ENCODE assay signal across 10 cellular contexts in the genomic region with DNA sequence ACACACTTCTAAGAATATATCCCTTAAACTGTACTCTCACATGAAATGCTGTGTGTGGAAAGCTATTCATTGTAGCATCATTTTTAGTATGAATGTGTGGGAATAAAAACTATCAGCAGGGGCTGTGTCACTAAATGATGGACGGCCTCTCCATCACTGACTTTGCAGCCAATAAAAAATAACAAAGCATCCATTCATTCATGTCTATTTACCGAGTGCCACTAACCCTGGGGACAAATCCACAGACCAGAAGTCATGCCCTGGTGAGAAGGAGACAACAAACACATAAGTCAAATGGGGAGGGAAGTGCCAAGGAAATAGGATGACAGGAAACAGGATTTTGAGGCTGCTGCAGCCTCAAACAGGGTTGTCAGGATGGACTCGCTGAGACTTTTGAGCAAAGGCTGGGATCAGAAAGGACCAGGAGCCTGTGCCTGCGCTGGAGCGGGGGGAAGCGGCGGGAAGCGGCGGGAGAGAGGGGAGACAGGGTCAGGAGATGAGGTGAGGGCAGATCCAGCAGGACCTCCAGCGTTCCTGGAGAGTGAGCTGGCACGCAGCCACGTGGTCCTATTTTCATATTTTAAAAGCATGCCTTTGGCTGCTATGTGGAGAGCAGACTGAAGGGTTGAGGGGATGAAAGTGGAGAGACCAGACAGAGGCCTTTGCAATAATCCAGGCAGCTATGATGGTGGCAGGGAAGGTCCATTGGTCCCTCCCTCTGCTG. TPM values are rescaled to one million over a fixed set of nuclear protein-coding genes. Genes with fewer than 3 reads are reported as not detected.
DNase-seq lines count a peak whose midpoint lies in the region; TF ChIP-seq lines count a peak whose summit lies in the region.
"Had no signal": no experiment of that assay in that cellular context is flagged by ENCODE, and none has a peak within 500 bp of the region (broad histone marks: within the 10 kb centered on the region; RNA-seq: fewer than 3 reads in every experiment).

No MANE protein-coding gene starts in this region.

- no peaks in the 10 kb centered on the region for H3K79me1 ChIP-seq in neuronal stem cell (ENCODE audit: low read depth, low read length)

- H3K4me2 ChIP-seq in neuronal stem cell (ENCODE audit: insufficient read depth, low read length, poor library complexity, severe bottlenecking), result no peak overlapping the region

- no peak for DNase-seq in activated CD4-positive, alpha-beta T cell treated with anti-CD3 and anti-CD28 coated beads, Interleukin-2, amount 10 ng/mL, durations not matched to agents 24 days and 14 days
- no peak for DNase-seq in activated CD4-positive, alpha-beta T cell treated with anti-CD3 and anti-CD28 coated beads, Interleukin-2, amount 50 U/mL, for 4 hours
- DNase-seq in NCI-H1092 treated with DMSO at 0.1 percent for 48 hours (lab: John Stamatoyannopoulos, UW) (peak; percentile 12), neuronal stem cell (ENCODE audit: low spot score) (no peak), H7 (no peak), GM19238 (ENCODE audit: insufficient read length, low spot score) (no peak), activated gamma-delta T cell (lab: John Stamatoyannopoulos, UW) (no peak)
- DNase-seq: NCI-H2081 treated with DMSO at 0.1 percent for 48 hours had no signal

- no peak overlapping the region for H3K27ac Mint-ChIP-seq in activated CD4-positive, alpha-beta T cell treated with anti-CD3 and anti-CD28 coated beads, Interleukin-2, amount 10 ng/mL, durations not matched to agents 24 days and 14 days
- peak overlapping the region in 2 of 5 experiments; percentile 36 to 55 for H3K27ac Mint-ChIP-seq in brain

- H3K36me3 ChIP-seq in neuronal stem cell (replicated peaks in 1 of 2; ENCODE audit: control insufficient read depth in 2 of 2, insufficient read depth in 2 of 2, low read length in 2 of 2) (peaks cover 0 to 6% of the 10 kb centered on the region in 2 donors), H7 (replicated peaks; ENCODE audit: control insufficient read depth, insufficient read depth, low read length) (0 out of 2 replicates have a peak, but pooled peaks cover under 1% of the 10 kb centered on the region)

- no peak overlapping the region for H4K8ac ChIP-seq in neuronal stem cell (ENCODE audit: low read depth, low read length)

- no peak overlapping the region for H2BK120ac ChIP-seq in neuronal stem cell (ENCODE audit: low read depth, low read length)

- H3K27ac ChIP-seq in neuronal stem cell (replicated peaks; ENCODE audit: low read length), result no peak overlapping the region

- no peak overlapping the region for H4K91ac ChIP-seq in neuronal stem cell (ENCODE audit: low read depth, low read length, poor library complexity)

- H3K4me3 ChIP-seq in neuronal stem cell (ENCODE audit: low read length in 2 of 2) (no peak overlapping the region), H7 (ENCODE audit: insufficient read depth, low read depth, low read length) (no peak overlapping the region)

- no peaks in the 10 kb centered on the region for H3K9me3 ChIP-seq in neuronal stem cell (replicated peaks in 1 of 2; ENCODE audit: control insufficient read depth in 2 of 2, insufficient read depth in 1 of 2, low read depth in 1 of 2, low read length in 2 of 2)

- H2BK12ac ChIP-seq in neuronal stem cell (ENCODE audit: low read length), result no peak overlapping the region

- intact Hi-C loops in activated CD4-positive, alpha-beta T cell treated with anti-CD3 and anti-CD28 coated beads, Interleukin-2, amount 10 ng/mL, durations not matched to agents 24 days and 14 days (cut with micrococcal nuclease), result no loop called here

- no peak overlapping the region for H3K23ac ChIP-seq in neuronal stem cell (ENCODE audit: low read depth, low read length, poor library complexity)

- no peak overlapping the region for H3K14ac ChIP-seq in neuronal stem cell (ENCODE audit: low read length)

- H3K9ac ChIP-seq in neuronal stem cell (ENCODE audit: low read depth, low read length, poor library complexity), result no peak overlapping the region

- H3K9me3 Mint-ChIP-seq in activated CD4-positive, alpha-beta T cell treated with anti-CD3 and anti-CD28 coated beads, Interleukin-2, amount 10 ng/mL, durations not matched to agents 24 days and 14 days, result no peaks in the 10 kb centered on the region
- H3K9me3 Mint-ChIP-seq in brain, result peaks cover 0 to 7% (median 3%) of the 10 kb centered on the region in 5 experiments
- H3K9me3 Mint-ChIP-seq: IgD-negative memory B cell had no signal

- no peak for TF ChIP-seq CTCF in brain (conservative IDR thresholded peaks at IDR 0.05)

- H2BK5ac ChIP-seq in neuronal stem cell (ENCODE audit: low read length), result no peak overlapping the region

- WGBS in neuronal stem cell (ENCODE audit: extremely low coverage in 2 of 2, insufficient read length in 2 of 2, insufficient replicate concordance in 1 of 2), 2 donors, result no CpG with 5 or more reads among the region's 12 CpGs

- no peak overlapping the region for H2BK15ac ChIP-seq in neuronal stem cell (ENCODE audit: low read length)

- H3K27me3 ChIP-seq in neuronal stem cell (ENCODE audit: control insufficient read depth in 3 of 3, insufficient read depth in 3 of 3, low read depth in 1 of 3, low read length in 3 of 3) (peaks cover 0 to 29% (median 2%) of the 10 kb centered on the region in 3 experiments), H7 (ENCODE audit: control insufficient read depth, insufficient read depth, low read length) (peaks cover 7% of the 10 kb centered on the region)

- H3K36me3 Mint-ChIP-seq in activated CD4-positive, alpha-beta T cell treated with anti-CD3 and anti-CD28 coated beads, Interleukin-2, amount 10 ng/mL, durations not matched to agents 24 days and 14 days (ENCODE audit: low read depth), result peaks cover 13% of the 10 kb centered on the region
- peaks cover 5% of the 10 kb centered on the region for H3K36me3 Mint-ChIP-seq in brain
- H3K36me3 Mint-ChIP-seq: IgD-negative memory B cell had no signal

- H3K4ac ChIP-seq in neuronal stem cell (ENCODE audit: low read length), result no peak overlapping the region

- H3K18ac ChIP-seq in neuronal stem cell (ENCODE audit: low read length), result no peak overlapping the region

- H3K27me3 Mint-ChIP-seq in activated CD4-positive, alpha-beta T cell treated with anti-CD3 and anti-CD28 coated beads, Interleukin-2, amount 10 ng/mL, durations not matched to agents 24 days and 14 days, result peaks cover 33% of the 10 kb centered on the region
- peaks cover 37% of the 10 kb centered on the region for H3K27me3 Mint-ChIP-seq in brain

- peak overlapping the region; percentile 29 for H3K4me3 Mint-ChIP-seq in activated CD4-positive, alpha-beta T cell treated with anti-CD3 and anti-CD28 coated beads, Interleukin-2, amount 10 ng/mL, durations not matched to agents 24 days and 14 days
- peak overlapping the region; percentile 50 to 81 (median 72) for H3K4me3 Mint-ChIP-seq in brain

- peaks cover 10 to 14% of the 10 kb centered on the region in 2 donors for H3K4me1 ChIP-seq in neuronal stem cell (ENCODE audit: control insufficient read depth in 2 of 2, insufficient read depth in 1 of 2, low read depth in 1 of 2, low read length in 2 of 2)

- peaks cover 25% of the 10 kb centered on the region for H3K4me1 Mint-ChIP-seq in activated CD4-positive, alpha-beta T cell treated with anti-CD3 and anti-CD28 coated beads, Interleukin-2, amount 10 ng/mL, durations not matched to agents 24 days and 14 days
- H3K4me1 Mint-ChIP-seq in brain, result peaks cover 30% of the 10 kb centered on the region

- H2AK5ac ChIP-seq in neuronal stem cell (ENCODE audit: low read depth, low read length), result no peak overlapping the region

- H2AFZ ChIP-seq in neuronal stem cell (ENCODE audit: low read length), result peak overlapping the region; percentile 51

RNA-seq across cellular contexts. Expression of a gene that starts 2.2 kb away (rescaled TPM):
- total RNA-seq in activated CD4-positive, alpha-beta T cell treated with anti-CD3 and anti-CD28 coated beads, Interleukin-2, amount 10 ng/mL, durations not matched to agents 24 days and 14 days, result 50.5 and 54.5 TPM in 2 replicates
- 4.8 TPM for polyA plus RNA-seq in brain (ENCODE audit: insufficient read depth, low read depth, low replicate concordance)
- polyA plus RNA-seq in neuronal stem cell (2013, experiment 1 of 2), result 7.5 TPM
- 7.7 TPM for polyA plus RNA-seq in neuronal stem cell (2013, experiment 2 of 2)
- total RNA-seq in H7 (2014; rRNA removed; shearing (Covaris generic)), result 12.7 and 25.1 TPM in 2 replicates

RNA-seq across cellular contexts. Expression of a gene that starts 54.3 kb away (rescaled TPM):
- total RNA-seq in activated CD4-positive, alpha-beta T cell treated with anti-CD3 and anti-CD28 coated beads, Interleukin-2, amount 10 ng/mL, durations not matched to agents 24 days and 14 days, result 57.0 and 63.6 TPM in 2 replicates
- 30.5 TPM for polyA plus RNA-seq in brain (ENCODE audit: insufficient read depth, low read depth, low replicate concordance)
- polyA plus RNA-seq in neuronal stem cell (2013, experiment 1 of 2), result 28.8 TPM
- polyA plus RNA-seq in neuronal stem cell (2013, experiment 2 of 2), result 29.0 TPM
- total RNA-seq in H7 (2014; rRNA removed; shearing (Covaris generic)), result 32.0 and 34.4 TPM in 2 replicates
